In genomic region chr4:106323119-106323518, GRCh38 we compare ENCODE assay signal across 29 cellular contexts. TPM values are rescaled to one million over a fixed set of nuclear protein-coding genes. Genes with fewer than 3 reads are reported as not detected.
DNase-seq lines count a peak whose midpoint lies in the region; ATAC-seq and FAIRE-seq lines count a peak whose summit lies in the region.
"Had no signal": no experiment of that assay in that cellular context is flagged by ENCODE, and none has a peak within 500 bp of the region (broad histone marks: within the 10 kb centered on the region; RNA-seq: fewer than 3 reads in every experiment).

No MANE protein-coding gene starts in this region.

- no peaks in the 10 kb centered on the region for H3K9me3 Mint-ChIP-seq in activated naive CD8-positive, alpha-beta T cell (ENCODE audit: low read depth)
- H3K9me3 Mint-ChIP-seq in activated naive CD8-positive, alpha-beta T cell treated with anti-CD3 and anti-CD28 coated beads, Interleukin-2, amount 50 U/mL, for 24 hours = no peaks in the 10 kb centered on the region
- peaks cover 4% of the 10 kb centered on the region for H3K9me3 Mint-ChIP-seq in activated CD8-positive, alpha-beta T cell treated with anti-CD3 and anti-CD28 coated beads, Interleukin-2, amount 10 ng/mL, durations not matched to agents 7 days and 5 days (ENCODE audit: insufficient read depth)

- FAIRE-seq in frontal cortex (lab: Jason Lieb, UNC) (peak; percentile 30), small intestine (lab: Jason Lieb, UNC) (peak; percentile 86)
- FAIRE-seq: HepG2 had no signal

- peak overlapping the region; percentile 1 for H3K4me3 Mint-ChIP-seq in activated naive CD8-positive, alpha-beta T cell
- H3K4me3 Mint-ChIP-seq in activated naive CD8-positive, alpha-beta T cell treated with anti-CD3 and anti-CD28 coated beads, Interleukin-2, amount 50 U/mL, for 24 hours = no peak overlapping the region
- no peak overlapping the region for H3K4me3 Mint-ChIP-seq in activated CD8-positive, alpha-beta T cell treated with anti-CD3 and anti-CD28 coated beads, Interleukin-2, amount 10 ng/mL, durations not matched to agents 7 days and 5 days
- H3K4me3 Mint-ChIP-seq: H9 had no signal

- H3K4me1 Mint-ChIP-seq in activated naive CD8-positive, alpha-beta T cell (ENCODE audit: low read depth) = peaks cover 47% of the 10 kb centered on the region
- H3K4me1 Mint-ChIP-seq in activated naive CD8-positive, alpha-beta T cell treated with anti-CD3 and anti-CD28 coated beads, Interleukin-2, amount 50 U/mL, for 24 hours = peaks cover 21% of the 10 kb centered on the region
- peaks cover 10% of the 10 kb centered on the region for H3K4me1 Mint-ChIP-seq in activated CD8-positive, alpha-beta T cell treated with anti-CD3 and anti-CD28 coated beads, Interleukin-2, amount 10 ng/mL, durations not matched to agents 7 days and 5 days (ENCODE audit: low read depth)

- H3K4me3 ChIP-seq in SK-N-MC = no peak overlapping the region
- H3K4me3 ChIP-seq in small intestine (ENCODE audit: low read depth in 1 of 2, low read length in 2 of 2) = no peak overlapping the region
- H3K4me3 ChIP-seq: K562, SJCRH30 had no signal

- POLR2A ChIA-PET in activated CD8-positive, alpha-beta T cell treated with anti-CD3 and anti-CD28 coated beads, Interleukin-2, amount 10 ng/mL, durations not matched to agents 7 days and 5 days (lab: Charles Lee) = no interaction called here

- H3K36me3 ChIP-seq in SK-N-MC (ENCODE audit: insufficient read depth, low read length) (peaks cover 36% of the 10 kb centered on the region), small intestine (ENCODE audit: control insufficient read depth in 2 of 2, insufficient read depth in 2 of 2, low read length in 2 of 2) (peaks cover 0 to 4% of the 10 kb centered on the region in 2 donors)

- H3K27me3 Mint-ChIP-seq in activated naive CD8-positive, alpha-beta T cell = no peaks in the 10 kb centered on the region
- no peaks in the 10 kb centered on the region for H3K27me3 Mint-ChIP-seq in activated naive CD8-positive, alpha-beta T cell treated with anti-CD3 and anti-CD28 coated beads, Interleukin-2, amount 50 U/mL, for 24 hours
- H3K27me3 Mint-ChIP-seq in activated CD8-positive, alpha-beta T cell treated with anti-CD3 and anti-CD28 coated beads, Interleukin-2, amount 10 ng/mL, durations not matched to agents 7 days and 5 days (ENCODE audit: low read depth) = no peaks in the 10 kb centered on the region
- H3K27me3 Mint-ChIP-seq: CD4-positive, alpha-beta memory T cell had no signal

- H3K4me1 ChIP-seq in small intestine (ENCODE audit: control insufficient read depth in 2 of 2, insufficient read depth in 1 of 2, low read depth in 1 of 2, low read length in 1 of 2) = no peaks in the 10 kb centered on the region
- H3K4me1 ChIP-seq: SJCRH30 had no signal

- H3K9me3 ChIP-seq in SK-N-MC (ENCODE audit: low read depth, low read length) (no peaks in the 10 kb centered on the region), small intestine (ENCODE audit: control insufficient read depth, low read depth) (no peaks in the 10 kb centered on the region)
- H3K9me3 ChIP-seq: Caco-2, SJCRH30 had no signal

- H3K27ac ChIP-seq in SK-N-MC (peak overlapping the region; percentile 3; the same call in 1 of the 2 replicates), small intestine (ENCODE audit: low read depth in 1 of 2, low read length in 1 of 2) (no peak overlapping the region)
- H3K27ac ChIP-seq: SJCRH30 had no signal

- no peak overlapping the region for H3K27ac Mint-ChIP-seq in activated naive CD8-positive, alpha-beta T cell
- no peak overlapping the region for H3K27ac Mint-ChIP-seq in activated naive CD8-positive, alpha-beta T cell treated with anti-CD3 and anti-CD28 coated beads, Interleukin-2, amount 50 U/mL, for 24 hours
- no peak overlapping the region for H3K27ac Mint-ChIP-seq in activated CD8-positive, alpha-beta T cell treated with anti-CD3 and anti-CD28 coated beads, Interleukin-2, amount 10 ng/mL, durations not matched to agents 7 days and 5 days
- H3K27ac Mint-ChIP-seq: H9 had no signal

- CTCF ChIA-PET in activated CD8-positive, alpha-beta T cell treated with anti-CD3 and anti-CD28 coated beads, Interleukin-2, amount 10 ng/mL, durations not matched to agents 7 days and 5 days (lab: Charles Lee) = no interaction called here

- ATAC-seq in activated naive CD8-positive, alpha-beta T cell treated with anti-CD3 and anti-CD28 coated beads, Interleukin-2, amount 50 U/mL, for 24 hours = no peak
- ATAC-seq in activated CD8-positive, alpha-beta T cell treated with anti-CD3 and anti-CD28 coated beads, Interleukin-2, amount 10 ng/mL, durations not matched to agents 7 days and 5 days = no peak
- ATAC-seq: HepG2, Panc1 had no signal

- H3K9ac ChIP-seq in SK-N-MC (ENCODE audit: insufficient read length) = no peak overlapping the region

- no peak for DNase-seq in activated naive CD8-positive, alpha-beta T cell treated with anti-CD3 and anti-CD28 coated beads, Interleukin-2, amount 50 U/mL, for 24 hours
- DNase-seq in SK-N-MC (ENCODE audit: low read depth, low spot score) (no peak), frontal cortex (ENCODE audit: low spot score in 2 of 2) (no peak), small intestine (no peak), AG20443 (ENCODE audit: low spot score) (no peak), GM03348 (ENCODE audit: low spot score) (no peak)
- no peak for DNase-seq in activated CD8-positive, alpha-beta T cell treated with anti-CD3 and anti-CD28 coated beads, Interleukin-2, amount 10 ng/mL, durations not matched to agents 7 days and 5 days
- DNase-seq: Caco-2; CD4-positive, alpha-beta memory T cell; DMS 273 treated with DMSO at 0.1 percent for 48 hours; DND-41; H9; MM.1S; NCI-H1048; NCI-H1436; NCI-H187 treated with DMSO at 0.1 percent for 48 hours; NCI-H2107; NCI-H2227 treated with DMSO at 0.1 percent for 48 hours; NCI-H510A; NCI-H748 treated with DMSO at 0.1 percent for 48 hours; SJCRH30 had no signal

- H3K36me3 Mint-ChIP-seq in activated naive CD8-positive, alpha-beta T cell = peaks cover 12% of the 10 kb centered on the region
- peaks cover 39% of the 10 kb centered on the region for H3K36me3 Mint-ChIP-seq in activated naive CD8-positive, alpha-beta T cell treated with anti-CD3 and anti-CD28 coated beads, Interleukin-2, amount 50 U/mL, for 24 hours (ENCODE audit: low read depth)
- H3K36me3 Mint-ChIP-seq in activated CD8-positive, alpha-beta T cell treated with anti-CD3 and anti-CD28 coated beads, Interleukin-2, amount 10 ng/mL, durations not matched to agents 7 days and 5 days (ENCODE audit: low read depth) = peaks cover 36% of the 10 kb centered on the region

- no peaks in the 10 kb centered on the region for H3K27me3 ChIP-seq in small intestine (ENCODE audit: control insufficient read depth in 2 of 2, insufficient read depth in 2 of 2, low read length in 2 of 2)
- H3K27me3 ChIP-seq: SJCRH30 had no signal

RNA-seq across cellular contexts. Expression of gene AIMP1, which starts 6.8 kb away (rescaled TPM):
- total RNA-seq in frontal cortex = 22.4 TPM
- 10 to 100 TPM; 34.4 to 38.9 (median 35.9) TPM for polyA plus RNA-seq in small intestine
- 10 to 100 TPM; 47.1 to 58.0 TPM for total RNA-seq in activated CD8-positive, alpha-beta T cell treated with anti-CD3 and anti-CD28 coated beads, Interleukin-2, amount 10 ng/mL, durations not matched to agents 7 days and 5 days

RNA-seq across cellular contexts. Expression of gene TBCK, which starts 7.1 kb away (rescaled TPM):
- total RNA-seq in frontal cortex = 116 TPM
- polyA plus RNA-seq in small intestine = 10 to 100 TPM in 1 of 3 donors, 1 to 10 TPM in 2; 5.1 to 10.1 (median 8.5) TPM
- 10 to 100 TPM; 33.7 to 36.8 TPM for total RNA-seq in activated CD8-positive, alpha-beta T cell treated with anti-CD3 and anti-CD28 coated beads, Interleukin-2, amount 10 ng/mL, durations not matched to agents 7 days and 5 days

RNA-seq across cellular contexts. Expression of gene GIMD1, which starts 45.5 kb away (rescaled TPM):
- total RNA-seq in frontal cortex = not detected
- polyA plus RNA-seq in small intestine = 100 to 1,000 TPM in 2 of 3 donors, 10 to 100 TPM in 1; 25.4 to 144 (median 114) TPM
- total RNA-seq in activated CD8-positive, alpha-beta T cell treated with anti-CD3 and anti-CD28 coated beads, Interleukin-2, amount 10 ng/mL, durations not matched to agents 7 days and 5 days = not detected
- total RNA-seq: A673; Caco-2; CD4-positive, alpha-beta memory T cell; H9; HepG2; HT-29; K562; LHCN-M2; SJCRH30 had no signal
- polyA plus RNA-seq: BJ; CD4-positive, alpha-beta memory T cell; HepG2; K562 had no signal
